14 cellular contexts compared by ENCODE assay signal in genomic region chr10:62327897-62328296, GRCh38. TPM values are rescaled to one million over a fixed set of nuclear protein-coding genes. Genes with fewer than 3 reads are reported as not detected.
"Had no signal": no experiment of that assay in that cellular context is flagged by ENCODE, and none has a peak within 500 bp of the region (broad histone marks: within the 10 kb centered on the region; RNA-seq: fewer than 3 reads in every experiment).

No MANE protein-coding gene starts in this region.

- H3K9me3 ChIP-seq: thoracic aorta had no signal

- DNase-seq: activated CD4-positive, alpha-beta T cell treated with anti-CD3 and anti-CD28 coated beads, Interleukin-2, amount 10 ng/mL, durations not matched to agents 7 days and 5 days; activated CD4-positive, CD25-positive, alpha-beta regulatory T cell; activated CD8-positive, alpha-beta memory T cell treated with anti-CD3 and anti-CD28 coated beads for 24 hours; activated naive CD4-positive, alpha-beta T cell treated with anti-CD3 and anti-CD28 coated beads, Interleukin-2, amount 50 U/mL, for 16 hours; amniotic stem cell; brain microvascular endothelial cell; hippocampal formation; left ventricle myocardium superior; mesendoderm; stimulated activated CD4-positive, alpha-beta T cell treated with anti-CD3 and anti-CD28 coated beads, Interleukin-2, amount 100 ng/mL, for 48 hours; stimulated activated naive CD8-positive, alpha-beta T cell treated with anti-CD3 and anti-CD28 coated beads, Interleukin-15, Interleukin-2, amounts not matched to agents 100 U/mL and 50 U/mL, for 24 hours; T-helper 2 cell had no signal

- H3K27me3 ChIP-seq: brain microvascular endothelial cell had no signal

- ATAC-seq: left ventricle myocardium superior; stimulated activated naive CD8-positive, alpha-beta T cell treated with anti-CD3 and anti-CD28 coated beads, Interleukin-15, Interleukin-2, amounts not matched to agents 100 U/mL and 50 U/mL, for 24 hours had no signal

- H3K36me3 ChIP-seq: brain microvascular endothelial cell, thoracic aorta had no signal

- H3K27ac ChIP-seq: brain microvascular endothelial cell, thoracic aorta had no signal

- H3K4me3 ChIP-seq: thoracic aorta had no signal

RNA-seq across cellular contexts. Expression of gene ZNF365, which starts 46.3 kb away (rescaled TPM):
- total RNA-seq: dermis microvascular lymphatic vessel endothelial cell, left ventricle myocardium superior had no signal

RNA-seq across cellular contexts. Expression of gene RTKN2, which starts 59.3 kb away (rescaled TPM):
- total RNA-seq: left ventricle myocardium superior, thoracic aorta had no signal
